Comparison of ENCODE assay signal across 7 cellular contexts in genomic region chr16:84755004-84755672, GRCh38. TPM values are rescaled to one million over a fixed set of nuclear protein-coding genes. Genes with fewer than 3 reads are reported as not detected.
DNase-seq lines count a peak whose midpoint lies in the region; ATAC-seq and TF ChIP-seq lines count a peak whose summit lies in the region.

No MANE protein-coding gene starts in this region.

- no peak for ATAC-seq in DND-41 (ENCODE audit: insufficient read depth, low read depth)
- no peak for ATAC-seq in mucosa of descending colon
- no peak for ATAC-seq in upper lobe of right lung

- DNase-seq in DND-41 (no peak), PC-9 (no peak), epithelial cell of prostate (ENCODE audit: low read depth, low spot score) (peak; percentile 58), mucosa of descending colon (no peak), caudate nucleus (lab: John Stamatoyannopoulos, UW) (no peak), upper lobe of right lung (no peak)

- H4K20me1 ChIP-seq in DND-41 (ENCODE audit: insufficient read depth, low read length) (peaks cover 72% of the 10 kb centered on the region), PC-9 (ENCODE audit: insufficient read depth) (peaks cover 81% of the 10 kb centered on the region)

- no peak overlapping the region for H3K9ac ChIP-seq in DND-41 (ENCODE audit: low read depth, low read length)
- peak overlapping the region; percentile 37 for H3K9ac ChIP-seq in skeletal muscle satellite cell (ENCODE audit: low read depth, low read length)

- H3K9me3 ChIP-seq in DND-41 (ENCODE audit: insufficient read depth, low read length, severe bottlenecking) (no peaks in the 10 kb centered on the region), PC-9 (ENCODE audit: insufficient read depth, low read depth) (no peaks in the 10 kb centered on the region), skeletal muscle satellite cell (replicated peaks; ENCODE audit: low read length) (no peaks in the 10 kb centered on the region), mucosa of descending colon (no peaks in the 10 kb centered on the region), upper lobe of right lung (no peaks in the 10 kb centered on the region)

- POLR2A ChIA-PET in PC-9 (lab: Charles Lee; ENCODE audit: unreplicated experiment) = interaction anchor here (0.6 kb wide), 1 partner anchor 313 kb away, joined by 6 read pairs; no protein-coding TSS in a partner anchor

- H3K4me3 ChIP-seq in DND-41 (ENCODE audit: low read depth in 1 of 2, low read length in 2 of 2) = no peak overlapping the region
- H3K4me3 ChIP-seq in PC-9 = no peak overlapping the region
- H3K4me3 ChIP-seq in skeletal muscle satellite cell (ENCODE audit: low read length) = no peak overlapping the region
- no peak overlapping the region for H3K4me3 ChIP-seq in mucosa of descending colon
- no peak overlapping the region for H3K4me3 ChIP-seq in upper lobe of right lung

- no peaks in the 10 kb centered on the region for H3K27me3 ChIP-seq in DND-41 (ENCODE audit: insufficient read depth, low read length, poor library complexity)
- no peaks in the 10 kb centered on the region for H3K27me3 ChIP-seq in PC-9 (ENCODE audit: insufficient read depth, low read depth)
- no peaks in the 10 kb centered on the region for H3K27me3 ChIP-seq in skeletal muscle satellite cell (ENCODE audit: control insufficient read depth, insufficient read depth, low read length)
- H3K27me3 ChIP-seq in upper lobe of right lung = no peaks in the 10 kb centered on the region

- H3K27ac ChIP-seq in DND-41 (ENCODE audit: low read length) (0 out of 2 replicates have a peak overlapping the region, but pooled peaks have one; percentile 8), PC-9 (peak overlapping the region; percentile 22; the same call in 1 of the 2 replicates), epithelial cell of prostate (peak overlapping the region; percentile 68), caudate nucleus (ENCODE audit: low read depth, low read length) (no peak overlapping the region), upper lobe of right lung (no peak overlapping the region)

- no peak overlapping the region for H3K4me2 ChIP-seq in DND-41 (ENCODE audit: insufficient read depth, low read length)
- no peak overlapping the region for H3K4me2 ChIP-seq in PC-9
- no peak overlapping the region for H3K4me2 ChIP-seq in skeletal muscle satellite cell (ENCODE audit: low read length)

- BruUV-seq in PC-9 (replicated peaks; lab: Mats Ljungman, UMichigan) = no TSS peak

- CTCF ChIA-PET in PC-9 (lab: Charles Lee) = interaction anchor here (0.5 to 3.1 kb wide), 9 partner anchors 13 to 301 kb away, joined by 3 to 28 read pairs (median 3); no protein-coding TSS in a partner anchor

- peaks cover 40% of the 10 kb centered on the region for H3F3A ChIP-seq in PC-9 (ENCODE audit: insufficient read depth, low read depth)

- intact Hi-C loops in PC-9 (cut with micrococcal nuclease; ENCODE audit: unreplicated experiment) (no loop called here), mucosa of descending colon (cut with DNase I, micrococcal nuclease) (no loop called here), upper lobe of right lung (cut with DNase I) (loop anchor here (5.0 kb wide), 1 partner anchor 197 kb away; no protein-coding TSS in a partner anchor)

- H3K36me3 ChIP-seq in DND-41 (ENCODE audit: insufficient read depth, low read length) = peaks cover 52% of the 10 kb centered on the region
- peaks cover 18% of the 10 kb centered on the region for H3K36me3 ChIP-seq in PC-9 (ENCODE audit: low read depth)
- H3K36me3 ChIP-seq in skeletal muscle satellite cell (ENCODE audit: insufficient read depth, low read length) = peaks cover 20% of the 10 kb centered on the region
- H3K36me3 ChIP-seq in mucosa of descending colon (ENCODE audit: low read depth) = no peaks in the 10 kb centered on the region
- peaks cover 8% of the 10 kb centered on the region for H3K36me3 ChIP-seq in upper lobe of right lung

- H3K79me2 ChIP-seq in DND-41 (ENCODE audit: insufficient read depth, low read length) (peaks cover 80% of the 10 kb centered on the region), PC-9 (ENCODE audit: low read depth) (peaks cover 73% of the 10 kb centered on the region)

- H3K4me1 ChIP-seq in DND-41 (ENCODE audit: insufficient read depth, low read length) (0 out of 2 replicates have a peak, but pooled peaks cover 3% of the 10 kb centered on the region), PC-9 (replicated peaks; ENCODE audit: insufficient read depth) (peaks cover 11% of the 10 kb centered on the region; the same call in 1 of the 2 replicates), skeletal muscle satellite cell (ENCODE audit: control insufficient read depth, insufficient read depth, low read length) (peaks cover 24% of the 10 kb centered on the region), mucosa of descending colon (ENCODE audit: low read depth) (peaks cover 7% of the 10 kb centered on the region), upper lobe of right lung (peaks cover 37% of the 10 kb centered on the region)

- H2AFZ ChIP-seq in DND-41 (ENCODE audit: low read depth, low read length) (no peak overlapping the region), PC-9 (no peak overlapping the region)

- no peak for TF ChIP-seq CTCF in DND-41 (IDR thresholded peaks at IDR 0.05; ENCODE audit: borderline replicate concordance, extremely low read depth, low read length, poor library complexity, severe bottlenecking)
- no peak for TF ChIP-seq CTCF in PC-9 (conservative IDR thresholded peaks at IDR 0.05)
- no peak for TF ChIP-seq CTCF in mucosa of descending colon (IDR thresholded peaks at IDR 0.05)
- TF ChIP-seq CTCF in upper lobe of right lung (IDR thresholded peaks at IDR 0.05) = no peak

- no peaks in the 10 kb centered on the region for H3K9me2 ChIP-seq in PC-9 (ENCODE audit: insufficient read depth)

RNA-seq across cellular contexts. Expression of gene USP10, which starts 55.3 kb away (rescaled TPM):
- total RNA-seq in PC-9 (2021) = 86.3 and 109 TPM in 2 replicates
- total RNA-seq in skeletal muscle satellite cell (2012; rRNA removed) = 60.8 and 68.1 TPM in 2 replicates
- 10 to 100 TPM; 65.1 to 76.9 (median 72.4) TPM for total RNA-seq in mucosa of descending colon
- total RNA-seq in upper lobe of right lung = 59.6 TPM

Comparison
In these comparisons a context has a peak if more than half of its experiments do, and no peak if none do; other contexts are left out.
1. H3K27ac ChIP-seq: peak in DND-41 (single experiment), PC-9 (single experiment) and epithelial cell of prostate (single experiment); none in caudate nucleus (single experiment) and upper lobe of right lung (single experiment).